Comparison of ENCODE assay signal across 1 cellular context in the genomic region with DNA sequence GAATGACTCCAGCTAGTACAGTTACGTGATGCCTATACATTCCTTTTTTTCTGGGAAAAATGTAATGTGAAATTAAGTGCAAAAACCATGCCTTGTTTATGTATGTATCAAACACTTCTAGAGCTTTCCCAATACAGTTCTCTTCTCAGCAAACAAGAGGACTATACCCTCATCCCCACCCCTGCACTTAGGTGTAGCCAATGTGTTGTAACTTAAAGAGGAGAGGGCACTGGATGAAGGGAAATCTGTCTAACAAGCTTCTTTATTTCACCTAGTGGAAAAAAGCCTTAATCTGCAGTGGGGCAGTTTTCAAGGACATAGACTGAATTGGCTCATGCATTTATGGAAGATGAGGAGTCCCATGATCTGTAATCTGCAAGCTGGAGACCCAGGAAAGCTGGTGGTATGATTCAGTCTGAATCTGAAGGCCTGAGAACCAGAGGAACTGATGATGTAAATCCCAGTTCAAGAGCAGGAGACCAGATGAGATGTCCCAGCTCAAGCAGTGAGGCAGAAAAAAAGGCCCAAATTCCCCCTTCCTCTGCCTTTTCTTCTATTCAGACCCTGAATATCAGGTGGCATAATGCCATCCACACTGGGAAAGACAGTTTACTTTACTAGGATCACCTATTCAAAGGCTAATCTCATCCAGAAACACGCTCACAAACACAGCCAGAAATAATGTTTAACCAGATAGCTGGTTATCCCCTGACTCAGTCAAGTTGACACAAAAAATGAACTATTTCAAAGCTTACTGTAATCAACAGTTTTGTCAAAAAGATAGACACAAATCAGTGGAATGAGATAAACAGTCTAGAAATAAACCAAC.
A peak's percentile ranks its signal among the peaks of the same experiment; 100 is the strongest.
TF ChIP-seq lines count a peak whose summit lies in the region.

No MANE protein-coding gene starts in this region.

TF ChIP-seq in HepG2, 621 proteins besides CTCF, POLR2A, EP300 and RAD21 (continues in another document):
- TF ChIP-seq ZSCAN29 (CRISPR knock-in tag; conservative IDR thresholded peaks at IDR 0.05) (0 out of 2 replicates have a peak, but pooled peaks have one; percentile 25), PCBP1 (IDR thresholded peaks at IDR 0.05; ENCODE audit: borderline replicate concordance, low read depth, low read length) (no peak), NR2F6 (IDR thresholded peaks at IDR 0.05) (0 out of 2 replicates have a peak, but pooled peaks have one; percentile 11), NR2F6 (CRISPR knock-in tag; IDR thresholded peaks at IDR 0.05) (peak; percentile 50; the same call in 1 of the 2 replicates), ZNF501 (CRISPR knock-in tag; IDR thresholded peaks at IDR 0.05) (0 out of 2 replicates have a peak, but pooled peaks have one; percentile 36), ZNF543 (CRISPR knock-in tag; IDR thresholded peaks at IDR 0.05) (no peak), ZNF264 (CRISPR knock-in tag; IDR thresholded peaks at IDR 0.05) (no peak), MTF2 (CRISPR knock-in tag; IDR thresholded peaks at IDR 0.05; ENCODE audit: borderline replicate concordance) (0 out of 2 replicates have a peak, but pooled peaks have one; percentile 58), ZNF101 (CRISPR knock-in tag; IDR thresholded peaks at IDR 0.05; ENCODE audit: borderline replicate concordance, low read depth) (no peak), HOXA9 (CRISPR knock-in tag; IDR thresholded peaks at IDR 0.05; ENCODE audit: borderline replicate concordance) (no peak), FOXA3 (CRISPR knock-in tag; IDR thresholded peaks at IDR 0.05) (peak; percentile 87), ARHGAP35 (CRISPR knock-in tag; IDR thresholded peaks at IDR 0.05; ENCODE audit: borderline replicate concordance) (no peak), ZNF614 (CRISPR knock-in tag; IDR thresholded peaks at IDR 0.05; ENCODE audit: borderline replicate concordance) (peak; percentile 40; the same call in 1 of the 2 replicates), ZNF33A (CRISPR knock-in tag; IDR thresholded peaks at IDR 0.05; ENCODE audit: borderline replicate concordance) (no peak), HDAC2 (CRISPR knock-in tag; IDR thresholded peaks at IDR 0.05) (peak; percentile 63; the same call in 1 of the 2 replicates), PAWR (CRISPR knock-in tag; IDR thresholded peaks at IDR 0.05; ENCODE audit: borderline replicate concordance) (no peak), FOXJ3 (CRISPR knock-in tag; IDR thresholded peaks at IDR 0.05; ENCODE audit: borderline replicate concordance) (peak; percentile 74; the same call in 1 of the 2 replicates), NFIC (IDR thresholded peaks at IDR 0.05; ENCODE audit: low read length) (peak; percentile 61; the same call in 1 of the 2 replicates), MAFF (IDR thresholded peaks at IDR 0.05; ENCODE audit: low read depth, low read length) (peak; percentile 26; the same call in 1 of the 2 replicates), ELF3 (CRISPR knock-in tag; IDR thresholded peaks at IDR 0.05) (peak; percentile 65; the same call in 1 of the 2 replicates), ZBTB21 (CRISPR knock-in tag; IDR thresholded peaks at IDR 0.05) (no peak), ZNF12 (CRISPR knock-in tag; IDR thresholded peaks at IDR 0.05) (no peak), NCOA2 (CRISPR knock-in tag; IDR thresholded peaks at IDR 0.05) (peak; percentile 78), ZNF749 (CRISPR knock-in tag; IDR thresholded peaks at IDR 0.05; ENCODE audit: borderline replicate concordance) (peak; percentile 32; the same call in 1 of the 2 replicates), RXRB (CRISPR knock-in tag; IDR thresholded peaks at IDR 0.05; ENCODE audit: borderline replicate concordance) (peak; percentile 69), FOXK2 (IDR thresholded peaks at IDR 0.05) (no peak), CCDC6 (CRISPR knock-in tag; IDR thresholded peaks at IDR 0.05) (no peak)
- TF ChIP-seq, protein P1, sequence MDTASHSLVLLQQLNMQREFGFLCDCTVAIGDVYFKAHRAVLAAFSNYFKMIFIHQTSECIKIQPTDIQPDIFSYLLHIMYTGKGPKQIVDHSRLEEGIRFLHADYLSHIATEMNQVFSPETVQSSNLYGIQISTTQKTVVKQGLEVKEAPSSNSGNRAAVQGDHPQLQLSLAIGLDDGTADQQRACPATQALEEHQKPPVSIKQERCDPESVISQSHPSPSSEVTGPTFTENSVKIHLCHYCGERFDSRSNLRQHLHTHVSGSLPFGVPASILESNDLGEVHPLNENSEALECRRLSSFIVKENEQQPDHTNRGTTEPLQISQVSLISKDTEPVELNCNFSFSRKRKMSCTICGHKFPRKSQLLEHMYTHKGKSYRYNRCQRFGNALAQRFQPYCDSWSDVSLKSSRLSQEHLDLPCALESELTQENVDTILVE (CRISPR knock-in tag; IDR thresholded peaks at IDR 0.05): peak; percentile 52; the same call in 1 of the 2 replicates
- TF ChIP-seq, protein P2, sequence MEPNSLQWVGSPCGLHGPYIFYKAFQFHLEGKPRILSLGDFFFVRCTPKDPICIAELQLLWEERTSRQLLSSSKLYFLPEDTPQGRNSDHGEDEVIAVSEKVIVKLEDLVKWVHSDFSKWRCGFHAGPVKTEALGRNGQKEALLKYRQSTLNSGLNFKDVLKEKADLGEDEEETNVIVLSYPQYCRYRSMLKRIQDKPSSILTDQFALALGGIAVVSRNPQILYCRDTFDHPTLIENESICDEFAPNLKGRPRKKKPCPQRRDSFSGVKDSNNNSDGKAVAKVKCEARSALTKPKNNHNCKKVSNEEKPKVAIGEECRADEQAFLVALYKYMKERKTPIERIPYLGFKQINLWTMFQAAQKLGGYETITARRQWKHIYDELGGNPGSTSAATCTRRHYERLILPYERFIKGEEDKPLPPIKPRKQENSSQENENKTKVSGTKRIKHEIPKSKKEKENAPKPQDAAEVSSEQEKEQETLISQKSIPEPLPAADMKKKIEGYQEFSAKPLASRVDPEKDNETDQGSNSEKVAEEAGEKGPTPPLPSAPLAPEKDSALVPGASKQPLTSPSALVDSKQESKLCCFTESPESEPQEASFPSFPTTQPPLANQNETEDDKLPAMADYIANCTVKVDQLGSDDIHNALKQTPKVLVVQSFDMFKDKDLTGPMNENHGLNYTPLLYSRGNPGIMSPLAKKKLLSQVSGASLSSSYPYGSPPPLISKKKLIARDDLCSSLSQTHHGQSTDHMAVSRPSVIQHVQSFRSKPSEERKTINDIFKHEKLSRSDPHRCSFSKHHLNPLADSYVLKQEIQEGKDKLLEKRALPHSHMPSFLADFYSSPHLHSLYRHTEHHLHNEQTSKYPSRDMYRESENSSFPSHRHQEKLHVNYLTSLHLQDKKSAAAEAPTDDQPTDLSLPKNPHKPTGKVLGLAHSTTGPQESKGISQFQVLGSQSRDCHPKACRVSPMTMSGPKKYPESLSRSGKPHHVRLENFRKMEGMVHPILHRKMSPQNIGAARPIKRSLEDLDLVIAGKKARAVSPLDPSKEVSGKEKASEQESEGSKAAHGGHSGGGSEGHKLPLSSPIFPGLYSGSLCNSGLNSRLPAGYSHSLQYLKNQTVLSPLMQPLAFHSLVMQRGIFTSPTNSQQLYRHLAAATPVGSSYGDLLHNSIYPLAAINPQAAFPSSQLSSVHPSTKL (CRISPR knock-in tag; IDR thresholded peaks at IDR 0.05): peak; percentile 91
- TF ChIP-seq, protein P3, sequence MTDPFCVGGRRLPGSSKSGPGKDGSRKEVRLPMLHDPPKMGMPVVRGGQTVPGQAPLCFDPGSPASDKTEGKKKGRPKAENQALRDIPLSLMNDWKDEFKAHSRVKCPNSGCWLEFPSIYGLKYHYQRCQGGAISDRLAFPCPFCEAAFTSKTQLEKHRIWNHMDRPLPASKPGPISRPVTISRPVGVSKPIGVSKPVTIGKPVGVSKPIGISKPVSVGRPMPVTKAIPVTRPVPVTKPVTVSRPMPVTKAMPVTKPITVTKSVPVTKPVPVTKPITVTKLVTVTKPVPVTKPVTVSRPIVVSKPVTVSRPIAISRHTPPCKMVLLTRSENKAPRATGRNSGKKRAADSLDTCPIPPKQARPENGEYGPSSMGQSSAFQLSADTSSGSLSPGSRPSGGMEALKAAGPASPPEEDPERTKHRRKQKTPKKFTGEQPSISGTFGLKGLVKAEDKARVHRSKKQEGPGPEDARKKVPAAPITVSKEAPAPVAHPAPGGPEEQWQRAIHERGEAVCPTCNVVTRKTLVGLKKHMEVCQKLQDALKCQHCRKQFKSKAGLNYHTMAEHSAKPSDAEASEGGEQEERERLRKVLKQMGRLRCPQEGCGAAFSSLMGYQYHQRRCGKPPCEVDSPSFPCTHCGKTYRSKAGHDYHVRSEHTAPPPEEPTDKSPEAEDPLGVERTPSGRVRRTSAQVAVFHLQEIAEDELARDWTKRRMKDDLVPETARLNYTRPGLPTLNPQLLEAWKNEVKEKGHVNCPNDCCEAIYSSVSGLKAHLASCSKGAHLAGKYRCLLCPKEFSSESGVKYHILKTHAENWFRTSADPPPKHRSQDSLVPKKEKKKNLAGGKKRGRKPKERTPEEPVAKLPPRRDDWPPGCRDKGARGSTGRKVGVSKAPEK (CRISPR knock-in tag; IDR thresholded peaks at IDR 0.05; ENCODE audit: borderline replicate concordance): 0 out of 2 replicates have a peak, but pooled peaks have one; percentile 25
- TF ChIP-seq, protein P4, sequence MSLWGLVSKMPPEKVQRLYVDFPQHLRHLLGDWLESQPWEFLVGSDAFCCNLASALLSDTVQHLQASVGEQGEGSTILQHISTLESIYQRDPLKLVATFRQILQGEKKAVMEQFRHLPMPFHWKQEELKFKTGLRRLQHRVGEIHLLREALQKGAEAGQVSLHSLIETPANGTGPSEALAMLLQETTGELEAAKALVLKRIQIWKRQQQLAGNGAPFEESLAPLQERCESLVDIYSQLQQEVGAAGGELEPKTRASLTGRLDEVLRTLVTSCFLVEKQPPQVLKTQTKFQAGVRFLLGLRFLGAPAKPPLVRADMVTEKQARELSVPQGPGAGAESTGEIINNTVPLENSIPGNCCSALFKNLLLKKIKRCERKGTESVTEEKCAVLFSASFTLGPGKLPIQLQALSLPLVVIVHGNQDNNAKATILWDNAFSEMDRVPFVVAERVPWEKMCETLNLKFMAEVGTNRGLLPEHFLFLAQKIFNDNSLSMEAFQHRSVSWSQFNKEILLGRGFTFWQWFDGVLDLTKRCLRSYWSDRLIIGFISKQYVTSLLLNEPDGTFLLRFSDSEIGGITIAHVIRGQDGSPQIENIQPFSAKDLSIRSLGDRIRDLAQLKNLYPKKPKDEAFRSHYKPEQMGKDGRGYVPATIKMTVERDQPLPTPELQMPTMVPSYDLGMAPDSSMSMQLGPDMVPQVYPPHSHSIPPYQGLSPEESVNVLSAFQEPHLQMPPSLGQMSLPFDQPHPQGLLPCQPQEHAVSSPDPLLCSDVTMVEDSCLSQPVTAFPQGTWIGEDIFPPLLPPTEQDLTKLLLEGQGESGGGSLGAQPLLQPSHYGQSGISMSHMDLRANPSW (CRISPR knock-in tag; IDR thresholded peaks at IDR 0.05; ENCODE audit: borderline replicate concordance): peak; percentile 90
- TF ChIP-seq, protein P5, sequence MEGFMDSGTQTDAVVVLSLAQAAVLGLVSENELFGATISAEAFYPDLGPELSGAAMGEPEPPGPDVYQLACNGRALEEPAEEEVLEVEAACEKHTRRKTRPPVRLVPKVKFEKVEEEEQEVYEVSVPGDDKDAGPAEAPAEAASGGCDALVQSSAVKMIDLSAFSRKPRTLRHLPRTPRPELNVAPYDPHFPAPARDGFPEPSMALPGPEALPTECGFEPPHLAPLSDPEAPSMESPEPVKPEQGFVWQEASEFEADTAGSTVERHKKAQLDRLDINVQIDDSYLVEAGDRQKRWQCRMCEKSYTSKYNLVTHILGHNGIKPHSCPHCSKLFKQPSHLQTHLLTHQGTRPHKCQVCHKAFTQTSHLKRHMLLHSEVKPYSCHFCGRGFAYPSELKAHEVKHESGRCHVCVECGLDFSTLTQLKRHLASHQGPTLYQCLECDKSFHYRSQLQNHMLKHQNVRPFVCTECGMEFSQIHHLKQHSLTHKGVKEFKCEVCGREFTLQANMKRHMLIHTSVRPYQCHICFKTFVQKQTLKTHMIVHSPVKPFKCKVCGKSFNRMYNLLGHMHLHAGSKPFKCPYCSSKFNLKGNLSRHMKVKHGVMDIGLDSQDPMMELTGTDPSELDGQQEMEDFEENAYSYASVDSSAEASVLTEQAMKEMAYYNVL (CRISPR knock-in tag; IDR thresholded peaks at IDR 0.05; ENCODE audit: borderline replicate concordance): peak; percentile 72; the same call in 1 of the 2 replicates
- TF ChIP-seq, protein P6, sequence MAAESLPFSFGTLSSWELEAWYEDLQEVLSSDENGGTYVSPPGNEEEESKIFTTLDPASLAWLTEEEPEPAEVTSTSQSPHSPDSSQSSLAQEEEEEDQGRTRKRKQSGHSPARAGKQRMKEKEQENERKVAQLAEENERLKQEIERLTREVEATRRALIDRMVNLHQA (CRISPR knock-in tag; IDR thresholded peaks at IDR 0.05): no peak
- TF ChIP-seq, protein P7, sequence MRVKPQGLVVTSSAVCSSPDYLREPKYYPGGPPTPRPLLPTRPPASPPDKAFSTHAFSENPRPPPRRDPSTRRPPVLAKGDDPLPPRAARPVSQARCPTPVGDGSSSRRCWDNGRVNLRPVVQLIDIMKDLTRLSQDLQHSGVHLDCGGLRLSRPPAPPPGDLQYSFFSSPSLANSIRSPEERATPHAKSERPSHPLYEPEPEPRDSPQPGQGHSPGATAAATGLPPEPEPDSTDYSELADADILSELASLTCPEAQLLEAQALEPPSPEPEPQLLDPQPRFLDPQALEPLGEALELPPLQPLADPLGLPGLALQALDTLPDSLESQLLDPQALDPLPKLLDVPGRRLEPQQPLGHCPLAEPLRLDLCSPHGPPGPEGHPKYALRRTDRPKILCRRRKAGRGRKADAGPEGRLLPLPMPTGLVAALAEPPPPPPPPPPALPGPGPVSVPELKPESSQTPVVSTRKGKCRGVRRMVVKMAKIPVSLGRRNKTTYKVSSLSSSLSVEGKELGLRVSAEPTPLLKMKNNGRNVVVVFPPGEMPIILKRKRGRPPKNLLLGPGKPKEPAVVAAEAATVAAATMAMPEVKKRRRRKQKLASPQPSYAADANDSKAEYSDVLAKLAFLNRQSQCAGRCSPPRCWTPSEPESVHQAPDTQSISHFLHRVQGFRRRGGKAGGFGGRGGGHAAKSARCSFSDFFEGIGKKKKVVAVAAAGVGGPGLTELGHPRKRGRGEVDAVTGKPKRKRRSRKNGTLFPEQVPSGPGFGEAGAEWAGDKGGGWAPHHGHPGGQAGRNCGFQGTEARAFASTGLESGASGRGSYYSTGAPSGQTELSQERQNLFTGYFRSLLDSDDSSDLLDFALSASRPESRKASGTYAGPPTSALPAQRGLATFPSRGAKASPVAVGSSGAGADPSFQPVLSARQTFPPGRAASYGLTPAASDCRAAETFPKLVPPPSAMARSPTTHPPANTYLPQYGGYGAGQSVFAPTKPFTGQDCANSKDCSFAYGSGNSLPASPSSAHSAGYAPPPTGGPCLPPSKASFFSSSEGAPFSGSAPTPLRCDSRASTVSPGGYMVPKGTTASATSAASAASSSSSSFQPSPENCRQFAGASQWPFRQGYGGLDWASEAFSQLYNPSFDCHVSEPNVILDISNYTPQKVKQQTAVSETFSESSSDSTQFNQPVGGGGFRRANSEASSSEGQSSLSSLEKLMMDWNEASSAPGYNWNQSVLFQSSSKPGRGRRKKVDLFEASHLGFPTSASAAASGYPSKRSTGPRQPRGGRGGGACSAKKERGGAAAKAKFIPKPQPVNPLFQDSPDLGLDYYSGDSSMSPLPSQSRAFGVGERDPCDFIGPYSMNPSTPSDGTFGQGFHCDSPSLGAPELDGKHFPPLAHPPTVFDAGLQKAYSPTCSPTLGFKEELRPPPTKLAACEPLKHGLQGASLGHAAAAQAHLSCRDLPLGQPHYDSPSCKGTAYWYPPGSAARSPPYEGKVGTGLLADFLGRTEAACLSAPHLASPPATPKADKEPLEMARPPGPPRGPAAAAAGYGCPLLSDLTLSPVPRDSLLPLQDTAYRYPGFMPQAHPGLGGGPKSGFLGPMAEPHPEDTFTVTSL (CRISPR knock-in tag; IDR thresholded peaks at IDR 0.05; ENCODE audit: borderline replicate concordance): peak; percentile 91; the same call in 1 of the 2 replicates
- TF ChIP-seq, protein P8, sequence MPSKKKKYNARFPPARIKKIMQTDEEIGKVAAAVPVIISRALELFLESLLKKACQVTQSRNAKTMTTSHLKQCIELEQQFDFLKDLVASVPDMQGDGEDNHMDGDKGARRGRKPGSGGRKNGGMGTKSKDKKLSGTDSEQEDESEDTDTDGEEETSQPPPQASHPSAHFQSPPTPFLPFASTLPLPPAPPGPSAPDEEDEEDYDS (CRISPR knock-in tag; IDR thresholded peaks at IDR 0.05): peak; percentile 55; the same call in 1 of the 2 replicates
